Comparison of ENCODE assay signal across 1 cellular context in genomic region chr11:69640995-69641581, GRCh38.
TF ChIP-seq lines count a peak whose summit lies in the region.

Gene CCND1 (plus strand): TSS chr11:69641156. CDS start chr11:69641314, 158 bp downstream.

TF ChIP-seq in HepG2, 621 proteins besides CTCF, POLR2A, EP300 and RAD21 (continued from another document and continues in another):
- TF ChIP-seq KIAA2018 (CRISPR knock-in tag; IDR thresholded peaks at IDR 0.05; ENCODE audit: borderline replicate concordance) (no peak), ZNF687 (CRISPR knock-in tag; IDR thresholded peaks at IDR 0.05) (peak; percentile 87), DPF2 (CRISPR knock-in tag; IDR thresholded peaks at IDR 0.05; ENCODE audit: borderline replicate concordance, low read depth) (no peak), ZNF709 (CRISPR knock-in tag; IDR thresholded peaks at IDR 0.05) (no peak), PHF8 (CRISPR knock-in tag; IDR thresholded peaks at IDR 0.05) (peak; percentile 69), SALL2 (CRISPR knock-in tag; IDR thresholded peaks at IDR 0.05) (peak; percentile 66), ZBTB33 (CRISPR knock-in tag; IDR thresholded peaks at IDR 0.05) (0 out of 2 replicates have a peak, but pooled peaks have one; percentile 12), ZNF101 (CRISPR knock-in tag; IDR thresholded peaks at IDR 0.05; ENCODE audit: borderline replicate concordance, low read depth) (no peak), MAFK (conservative IDR thresholded peaks at IDR 0.05 in 1 of 2, IDR thresholded peaks at IDR 0.05 in 1 of 2; ENCODE audit: low read length in 2 of 2) (0 out of 4 replicates have a peak, but pooled peaks of 1 of the 2 experiments have one; percentile 15), ISX (CRISPR knock-in tag; conservative IDR thresholded peaks at IDR 0.05) (peak; percentile 70; the same call in 1 of the 2 replicates), ZBTB21 (CRISPR knock-in tag; IDR thresholded peaks at IDR 0.05) (no peak), ZNF724P (CRISPR knock-in tag; IDR thresholded peaks at IDR 0.05; ENCODE audit: borderline replicate concordance) (no peak), TCF7 (IDR thresholded peaks at IDR 0.05; ENCODE audit: low read depth) (peak; percentile 81), ZNF557 (CRISPR knock-in tag; IDR thresholded peaks at IDR 0.05) (peak; percentile 61; the same call in 1 of the 2 replicates), GATAD2A (CRISPR knock-in tag; IDR thresholded peaks at IDR 0.05) (peak; percentile 61; the same call in 1 of the 2 replicates), MXD4 (CRISPR knock-in tag; IDR thresholded peaks at IDR 0.05) (peak; percentile 61; the same call in 1 of the 2 replicates), ZNF296 (CRISPR knock-in tag; conservative IDR thresholded peaks at IDR 0.05) (no peak), ZNF44 (CRISPR knock-in tag; IDR thresholded peaks at IDR 0.05) (no peak), ELF1 (CRISPR knock-in tag; IDR thresholded peaks at IDR 0.05) (no peak), ATAD3A (CRISPR knock-in tag; IDR thresholded peaks at IDR 0.05) (no peak), ZNF337 (CRISPR knock-in tag; IDR thresholded peaks at IDR 0.05; ENCODE audit: borderline replicate concordance, low read depth) (no peak), YEATS2 (CRISPR knock-in tag; IDR thresholded peaks at IDR 0.05; ENCODE audit: borderline replicate concordance) (no peak; the same call in 1 of the 2 replicates), HHEX (CRISPR knock-in tag; IDR thresholded peaks at IDR 0.05) (no peak)
- TF ChIP-seq, protein P1, sequence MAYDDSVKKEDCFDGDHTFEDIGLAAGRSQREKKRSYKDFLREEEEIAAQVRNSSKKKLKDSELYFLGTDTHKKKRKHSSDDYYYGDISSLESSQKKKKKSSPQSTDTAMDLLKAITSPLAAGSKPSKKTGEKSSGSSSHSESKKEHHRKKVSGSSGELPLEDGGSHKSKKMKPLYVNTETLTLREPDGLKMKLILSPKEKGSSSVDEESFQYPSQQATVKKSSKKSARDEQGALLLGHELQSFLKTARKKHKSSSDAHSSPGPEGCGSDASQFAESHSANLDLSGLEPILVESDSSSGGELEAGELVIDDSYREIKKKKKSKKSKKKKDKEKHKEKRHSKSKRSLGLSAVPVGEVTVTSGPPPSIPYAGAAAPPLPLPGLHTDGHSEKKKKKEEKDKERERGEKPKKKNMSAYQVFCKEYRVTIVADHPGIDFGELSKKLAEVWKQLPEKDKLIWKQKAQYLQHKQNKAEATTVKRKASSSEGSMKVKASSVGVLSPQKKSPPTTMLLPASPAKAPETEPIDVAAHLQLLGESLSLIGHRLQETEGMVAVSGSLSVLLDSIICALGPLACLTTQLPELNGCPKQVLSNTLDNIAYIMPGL (CRISPR knock-in tag; IDR thresholded peaks at IDR 0.05; ENCODE audit: borderline replicate concordance in 1 of 2, low read depth in 1 of 2): peak; percentile 78 to 79
- TF ChIP-seq, protein P2, sequence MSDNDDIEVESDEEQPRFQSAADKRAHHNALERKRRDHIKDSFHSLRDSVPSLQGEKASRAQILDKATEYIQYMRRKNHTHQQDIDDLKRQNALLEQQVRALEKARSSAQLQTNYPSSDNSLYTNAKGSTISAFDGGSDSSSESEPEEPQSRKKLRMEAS (IDR thresholded peaks at IDR 0.05): peak; percentile 70
- TF ChIP-seq, protein P3, sequence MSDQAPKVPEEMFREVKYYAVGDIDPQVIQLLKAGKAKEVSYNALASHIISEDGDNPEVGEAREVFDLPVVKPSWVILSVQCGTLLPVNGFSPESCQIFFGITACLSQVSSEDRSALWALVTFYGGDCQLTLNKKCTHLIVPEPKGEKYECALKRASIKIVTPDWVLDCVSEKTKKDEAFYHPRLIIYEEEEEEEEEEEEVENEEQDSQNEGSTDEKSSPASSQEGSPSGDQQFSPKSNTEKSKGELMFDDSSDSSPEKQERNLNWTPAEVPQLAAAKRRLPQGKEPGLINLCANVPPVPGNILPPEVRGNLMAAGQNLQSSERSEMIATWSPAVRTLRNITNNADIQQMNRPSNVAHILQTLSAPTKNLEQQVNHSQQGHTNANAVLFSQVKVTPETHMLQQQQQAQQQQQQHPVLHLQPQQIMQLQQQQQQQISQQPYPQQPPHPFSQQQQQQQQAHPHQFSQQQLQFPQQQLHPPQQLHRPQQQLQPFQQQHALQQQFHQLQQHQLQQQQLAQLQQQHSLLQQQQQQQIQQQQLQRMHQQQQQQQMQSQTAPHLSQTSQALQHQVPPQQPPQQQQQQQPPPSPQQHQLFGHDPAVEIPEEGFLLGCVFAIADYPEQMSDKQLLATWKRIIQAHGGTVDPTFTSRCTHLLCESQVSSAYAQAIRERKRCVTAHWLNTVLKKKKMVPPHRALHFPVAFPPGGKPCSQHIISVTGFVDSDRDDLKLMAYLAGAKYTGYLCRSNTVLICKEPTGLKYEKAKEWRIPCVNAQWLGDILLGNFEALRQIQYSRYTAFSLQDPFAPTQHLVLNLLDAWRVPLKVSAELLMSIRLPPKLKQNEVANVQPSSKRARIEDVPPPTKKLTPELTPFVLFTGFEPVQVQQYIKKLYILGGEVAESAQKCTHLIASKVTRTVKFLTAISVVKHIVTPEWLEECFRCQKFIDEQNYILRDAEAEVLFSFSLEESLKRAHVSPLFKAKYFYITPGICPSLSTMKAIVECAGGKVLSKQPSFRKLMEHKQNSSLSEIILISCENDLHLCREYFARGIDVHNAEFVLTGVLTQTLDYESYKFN (CRISPR knock-in tag; conservative IDR thresholded peaks at IDR 0.05): peak; percentile 28; the same call in 1 of the 2 replicates
- TF ChIP-seq, protein P4, sequence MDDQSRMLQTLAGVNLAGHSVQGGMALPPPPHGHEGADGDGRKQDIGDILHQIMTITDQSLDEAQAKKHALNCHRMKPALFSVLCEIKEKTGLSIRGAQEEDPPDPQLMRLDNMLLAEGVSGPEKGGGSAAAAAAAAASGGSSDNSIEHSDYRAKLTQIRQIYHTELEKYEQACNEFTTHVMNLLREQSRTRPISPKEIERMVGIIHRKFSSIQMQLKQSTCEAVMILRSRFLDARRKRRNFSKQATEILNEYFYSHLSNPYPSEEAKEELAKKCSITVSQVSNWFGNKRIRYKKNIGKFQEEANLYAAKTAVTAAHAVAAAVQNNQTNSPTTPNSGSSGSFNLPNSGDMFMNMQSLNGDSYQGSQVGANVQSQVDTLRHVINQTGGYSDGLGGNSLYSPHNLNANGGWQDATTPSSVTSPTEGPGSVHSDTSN (CRISPR knock-in tag; IDR thresholded peaks at IDR 0.05; ENCODE audit: borderline replicate concordance): no peak
- TF ChIP-seq, protein P5, sequence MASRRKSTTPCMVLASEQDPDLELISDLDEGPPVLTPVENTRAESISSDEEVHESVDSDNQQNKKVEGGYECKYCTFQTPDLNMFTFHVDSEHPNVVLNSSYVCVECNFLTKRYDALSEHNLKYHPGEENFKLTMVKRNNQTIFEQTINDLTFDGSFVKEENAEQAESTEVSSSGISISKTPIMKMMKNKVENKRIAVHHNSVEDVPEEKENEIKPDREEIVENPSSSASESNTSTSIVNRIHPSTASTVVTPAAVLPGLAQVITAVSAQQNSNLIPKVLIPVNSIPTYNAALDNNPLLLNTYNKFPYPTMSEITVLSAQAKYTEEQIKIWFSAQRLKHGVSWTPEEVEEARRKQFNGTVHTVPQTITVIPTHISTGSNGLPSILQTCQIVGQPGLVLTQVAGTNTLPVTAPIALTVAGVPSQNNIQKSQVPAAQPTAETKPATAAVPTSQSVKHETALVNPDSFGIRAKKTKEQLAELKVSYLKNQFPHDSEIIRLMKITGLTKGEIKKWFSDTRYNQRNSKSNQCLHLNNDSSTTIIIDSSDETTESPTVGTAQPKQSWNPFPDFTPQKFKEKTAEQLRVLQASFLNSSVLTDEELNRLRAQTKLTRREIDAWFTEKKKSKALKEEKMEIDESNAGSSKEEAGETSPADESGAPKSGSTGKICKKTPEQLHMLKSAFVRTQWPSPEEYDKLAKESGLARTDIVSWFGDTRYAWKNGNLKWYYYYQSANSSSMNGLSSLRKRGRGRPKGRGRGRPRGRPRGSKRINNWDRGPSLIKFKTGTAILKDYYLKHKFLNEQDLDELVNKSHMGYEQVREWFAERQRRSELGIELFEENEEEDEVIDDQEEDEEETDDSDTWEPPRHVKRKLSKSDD (CRISPR knock-in tag; IDR thresholded peaks at IDR 0.05; ENCODE audit: low read depth): no peak
